34 cellular contexts compared by ENCODE assay signal in genomic region chr12:2986876-2987275, GRCh38.
"Had no signal": no experiment of that assay in that cellular context is flagged by ENCODE, and none has a peak within 500 bp of the region (broad histone marks: within the 10 kb centered on the region; RNA-seq: fewer than 3 reads in every experiment).

No MANE protein-coding gene starts in this region.

- FAIRE-seq: bronchial epithelial cell had no signal

- DNase-seq: activated CD4-positive, alpha-beta memory T cell treated with anti-CD3 and anti-CD28 coated beads, Interleukin-2, amount 10 ng/mL, durations not matched to agents 7 days and 5 days; activated CD4-positive, alpha-beta T cell treated with anti-CD3 and anti-CD28 coated beads for 1 hour; activated CD4-positive, alpha-beta T cell treated with anti-CD3 and anti-CD28 coated beads for 48 hours; activated CD4-positive, CD25-positive, alpha-beta regulatory T cell; activated CD8-positive, alpha-beta memory T cell treated with anti-CD3 and anti-CD28 coated beads for 24 hours; activated CD8-positive, alpha-beta memory T cell treated with anti-CD3 and anti-CD28 coated beads, Interleukin-2, amount 10 ng/mL, durations not matched to agents 7 days and 5 days; activated CD8-positive, alpha-beta memory T cell treated with anti-CD3 and anti-CD28 coated beads, Interleukin-2, amount 50 U/mL, for 48 hours; activated effector memory CD4-positive, alpha-beta T cell treated with Interleukin-2 at 50 U/mL for 16 hours; activated naive CD4-positive, alpha-beta T cell treated with anti-CD3 and anti-CD28 coated beads, Interleukin-2, amount 10 ng/mL, durations not matched to agents 7 days and 5 days; activated naive CD8-positive, alpha-beta T cell treated with anti-CD3 and anti-CD28 coated beads, Interleukin-2, amount 50 U/mL, for 24 hours; activated T-cell treated with anti-CD3 and anti-CD28 coated beads, Interleukin-2, amount 50 U/mL, for 48 hours; anterior cingulate cortex; caudate nucleus; MM.1S; MV-4-11; NCI-H1092; NCI-H1436 treated with DMSO at 0.1 percent for 48 hours; NCI-H1694 treated with DMSO at 0.1 percent for 48 hours; NCI-H2029; NCI-H2107; NCI-H2171; NCI-H510A; NCI-H526; NCI-H748 treated with DMSO at 0.1 percent for 48 hours; NK-92 treated with Interleukin-12 subunit alpha and Interleukin-12 subunit beta, amount 100 ng/mL, for 24 hours; PC-3; Peyer's patch; RPMI8226; SHP77 treated with DMSO at 0.1 percent for 48 hours; SK-N-SH; T-helper 9 cell had no signal

- H3K4me2 ChIP-seq: SK-N-SH had no signal

- H3K36me3 ChIP-seq: Peyer's patch had no signal

- ATAC-seq: activated CD8-positive, alpha-beta memory T cell treated with anti-CD3 and anti-CD28 coated beads, Interleukin-2, amount 10 ng/mL, durations not matched to agents 7 days and 5 days; activated naive CD8-positive, alpha-beta T cell treated with anti-CD3 and anti-CD28 coated beads, Interleukin-2, amount 50 U/mL, for 24 hours; PC-3 had no signal

- H3K9ac ChIP-seq: SK-N-SH had no signal

- H3K27me3 ChIP-seq: Peyer's patch, SJSA1 had no signal

- H3K27ac ChIP-seq: Peyer's patch, SJSA1, VCaP had no signal

- H3K4me3 ChIP-seq: Peyer's patch, SJSA1 had no signal

- H3K4me1 ChIP-seq: Peyer's patch, SJSA1 had no signal

- H3K9me3 ChIP-seq: Peyer's patch, SK-N-SH had no signal
